ENCODE assay signal across 12 cellular contexts in the genomic region with DNA sequence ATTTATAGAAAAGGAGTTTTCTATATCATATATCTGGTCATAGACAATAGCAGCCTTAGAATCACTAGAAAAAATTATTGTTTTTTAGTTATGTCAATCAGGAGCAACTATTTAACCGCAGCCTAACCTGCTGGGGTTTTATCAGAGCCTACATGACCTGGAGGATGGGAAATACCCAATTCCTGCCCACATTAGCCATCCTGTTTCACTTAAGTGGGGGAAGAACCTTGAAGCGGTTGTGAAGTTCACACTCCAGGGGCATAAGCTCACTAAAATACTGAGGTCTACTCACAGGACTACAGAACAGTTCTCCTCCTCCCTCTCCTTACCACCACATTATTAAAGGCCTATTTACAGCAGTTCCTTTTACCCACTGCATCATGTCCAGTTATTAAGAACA. TPM values are rescaled to one million over a fixed set of nuclear protein-coding genes. Genes with fewer than 3 reads are reported as not detected.
DNase-seq lines count a peak whose midpoint lies in the region; ATAC-seq and TF ChIP-seq lines count a peak whose summit lies in the region.
"Had no signal": no experiment of that assay in that cellular context is flagged by ENCODE, and none has a peak within 500 bp of the region (broad histone marks: within the 10 kb centered on the region; RNA-seq: fewer than 3 reads in every experiment).

No MANE protein-coding gene starts in this region.

- intact Hi-C loops in body of pancreas (cut with DNase I): no loop called here

- DNase-seq in central memory CD4-positive, alpha-beta T cell: peak; percentile 9
- DNase-seq in BE2C: no peak
- no peak for DNase-seq in body of pancreas
- DNase-seq in NCI-H2196 treated with DMSO at 0.1 percent for 48 hours (lab: John Stamatoyannopoulos, UW; ENCODE audit: unreplicated experiment): no peak
- no peak for DNase-seq in effector memory CD4-positive, alpha-beta T cell
- DNase-seq: activated T-cell treated with anti-CD3 and anti-CD28 coated beads, Interleukin-2, amount 50 U/mL, for 1 hour; mammary epithelial cell; right cardiac atrium; T-cell had no signal

- H3K4me1 ChIP-seq in BE2C (no peaks in the 10 kb centered on the region), body of pancreas (peaks cover 5% of the 10 kb centered on the region)
- peaks cover 3% of the 10 kb centered on the region for H3K4me1 ChIP-seq in effector memory CD4-positive, alpha-beta T cell (ENCODE audit: control insufficient read depth, insufficient read depth, low read length, poor library complexity, severe bottlenecking)

- TF ChIP-seq CTCF in BE2C (IDR thresholded peaks at IDR 0.05; ENCODE audit: low read depth, low read length): no peak
- TF ChIP-seq CTCF in body of pancreas (IDR thresholded peaks at IDR 0.05): no peak

- H3K4me3 ChIP-seq in BE2C (ENCODE audit: low read depth, low read length) (no peak overlapping the region), body of pancreas (no peak overlapping the region)
- no peak overlapping the region for H3K4me3 ChIP-seq in effector memory CD4-positive, alpha-beta T cell (ENCODE audit: insufficient read depth, low read depth, low read length, poor library complexity, severe bottlenecking)

- TF ChIP-seq POLR2A in body of pancreas (IDR thresholded peaks at IDR 0.05): no peak

- H3K9me3 ChIP-seq in BE2C (no peaks in the 10 kb centered on the region), body of pancreas (no peaks in the 10 kb centered on the region)
- H3K9me3 ChIP-seq in effector memory CD4-positive, alpha-beta T cell (ENCODE audit: control insufficient read depth, low read length): no peaks in the 10 kb centered on the region

- H3K27ac ChIP-seq in body of pancreas: no peak overlapping the region
- H3K27ac ChIP-seq in effector memory CD4-positive, alpha-beta T cell (ENCODE audit: insufficient read depth, low read length, poor library complexity, severe bottlenecking): no peak overlapping the region

- peak; percentile 94 for ATAC-seq in GM18873 (IDR thresholded peaks at IDR 0.05; ENCODE audit: low FRiP score, unreplicated experiment)
- ATAC-seq in GM21515 (IDR thresholded peaks at IDR 0.05; ENCODE audit: unreplicated experiment): peak; percentile 66
- ATAC-seq in HG03097 (IDR thresholded peaks at IDR 0.05; ENCODE audit: low FRiP score, unreplicated experiment): peak; percentile 86
- no peak for ATAC-seq in body of pancreas
- ATAC-seq: right cardiac atrium had no signal

- H3K36me3 ChIP-seq in BE2C: no peaks in the 10 kb centered on the region
- H3K36me3 ChIP-seq in body of pancreas (replicated peaks in 1 of 2; ENCODE audit: insufficient read depth in 1 of 2, low read depth in 2 of 2): no peaks in the 10 kb centered on the region
- no peaks in the 10 kb centered on the region for H3K36me3 ChIP-seq in effector memory CD4-positive, alpha-beta T cell (ENCODE audit: control insufficient read depth, insufficient read depth, low read length)

- 41 to 89% methylated on average over 2 of the region's 2 CpGs for WGBS in body of pancreas, 2 donors

- H3K27me3 ChIP-seq in BE2C: no peaks in the 10 kb centered on the region
- H3K27me3 ChIP-seq in body of pancreas: no peaks in the 10 kb centered on the region
- H3K27me3 ChIP-seq in effector memory CD4-positive, alpha-beta T cell (replicated peaks; ENCODE audit: control insufficient read depth, insufficient read depth, low read length, poor library complexity, severe bottlenecking): no peaks in the 10 kb centered on the region

RNA-seq across cellular contexts. Expression of gene FRRS1, which starts 16.5 kb away (rescaled TPM):
- 0.22 TPM for polyA plus RNA-seq in BE2C (2012; ENCODE audit: insufficient read depth, insufficient read length, low read depth)
- total RNA-seq in body of pancreas: 1 to 10 TPM; 2.0 to 2.3 TPM
